Comparison of ENCODE assay signal across 8 cellular contexts in genomic region chr20:53899351-53900167, GRCh38.
DNase-seq lines count a peak whose midpoint lies in the region; ATAC-seq and TF ChIP-seq lines count a peak whose summit lies in the region.

No MANE protein-coding gene starts in this region.

- H3K79me1 ChIP-seq in H9 (ENCODE audit: insufficient read depth, low read depth, low read length, poor library complexity, severe bottlenecking): no peaks in the 10 kb centered on the region

- no peak overlapping the region for H3K18ac ChIP-seq in H9 (ENCODE audit: insufficient read length, low read depth, low read length)

- H4K5ac ChIP-seq in H9 (ENCODE audit: insufficient read length, low read depth, low read length): no peak overlapping the region

- POLR2A ChIA-PET in HEK293T (lab: Yijun Ruan, JAX): interaction anchor here (1.3 kb wide), 1 partner anchor 18 kb away, joined by 3 read pairs; no protein-coding TSS in a partner anchor

- no peaks in the 10 kb centered on the region for H3K79me2 ChIP-seq in H9 (ENCODE audit: insufficient read depth, low read length)

- no peak overlapping the region for H3K56ac ChIP-seq in H9 (ENCODE audit: insufficient read length, low read depth, low read length)

- H3K27ac Mint-ChIP-seq in T-helper 17 cell: peak overlapping the region; percentile 57
- H3K27ac Mint-ChIP-seq in H9: peak overlapping the region in 1 of 3 experiments; percentile 79; a peak in 2 of 7 replicates

- no peak overlapping the region for H2BK12ac ChIP-seq in H9 (ENCODE audit: insufficient read length, low read depth, low read length)

- no peak overlapping the region for H3K23ac ChIP-seq in H9 (ENCODE audit: insufficient read length, low read depth, low read length)

- H3K9me3 ChIP-seq in T-helper 17 cell (ENCODE audit: control insufficient read depth, low read length, poor library complexity, severe bottlenecking): no peaks in the 10 kb centered on the region
- H3K9me3 ChIP-seq in adrenal gland (replicated peaks in 1 of 3): no peaks in the 10 kb centered on the region
- H3K9me3 ChIP-seq in lower lobe of right lung: no peaks in the 10 kb centered on the region
- no peaks in the 10 kb centered on the region for H3K9me3 ChIP-seq in H9 (ENCODE audit: control insufficient read depth, low read depth, low read length)

- no peaks in the 10 kb centered on the region for H4K20me1 ChIP-seq in H9 (ENCODE audit: control insufficient read depth, insufficient read depth, insufficient read length)

- peak; percentile 99 for ATAC-seq in T-helper 17 cell
- ATAC-seq in lower lobe of right lung: peak; percentile 77 to 80

- H2BK120ac ChIP-seq in H9 (ENCODE audit: low read depth, low read length, poor library complexity, severe bottlenecking): no peak overlapping the region

- H3T11ph ChIP-seq in H9 (ENCODE audit: low read length): no peak overlapping the region

- no peak overlapping the region for H4K91ac ChIP-seq in H9 (ENCODE audit: insufficient read length, low read depth, low read length)

- H3K4me3 ChIP-seq in NB4 (ENCODE audit: low read depth, low read length): no peak overlapping the region
- H3K4me3 ChIP-seq in adrenal gland: no peak overlapping the region
- H3K4me3 ChIP-seq in lower lobe of right lung: no peak overlapping the region

- no peak overlapping the region for H3K4me2 ChIP-seq in H9 (ENCODE audit: insufficient read depth, insufficient read length, low read length)

- no peak overlapping the region for H2BK15ac ChIP-seq in H9 (ENCODE audit: low read depth, low read length)

- CTCF ChIA-PET in HEK293T (lab: Yijun Ruan, JAX): interaction anchor here (0.5 to 0.6 kb wide), 2 partner anchors 8 to 65 kb away, joined by 3 to 5 read pairs; no protein-coding TSS in a partner anchor

- H3K23me2 ChIP-seq in H9 (ENCODE audit: insufficient read length, low read depth, low read length, poor library complexity, severe bottlenecking): no peaks in the 10 kb centered on the region

- H2BK20ac ChIP-seq in H9 (ENCODE audit: low read depth, low read length, poor library complexity, severe bottlenecking): no peak overlapping the region

- no peak overlapping the region for H2BK5ac ChIP-seq in H9 (ENCODE audit: insufficient read length, low read length)

- H3K4me3 Mint-ChIP-seq in T-helper 17 cell: no peak overlapping the region
- H3K4me3 Mint-ChIP-seq in H9: no peak overlapping the region; a peak in 1 of 5 replicates

- no peak overlapping the region for H3K4ac ChIP-seq in H9 (ENCODE audit: low read depth, low read length)

- H3K36me3 Mint-ChIP-seq in T-helper 17 cell (ENCODE audit: low read depth) (no peaks in the 10 kb centered on the region), H9 (ENCODE audit: insufficient read depth in 1 of 3, low read depth in 3 of 3) (no peaks in the 10 kb centered on the region; a peak in 1 of 7 replicates)

- H2AK5ac ChIP-seq in H9 (ENCODE audit: insufficient read length, low read length): no peak overlapping the region

- H3K4me1 Mint-ChIP-seq in T-helper 17 cell (peaks cover 17% of the 10 kb centered on the region), H9 (peaks cover 42 to 44% of the 10 kb centered on the region in 2 experiments)

- DNase-seq in GM04504 (ENCODE audit: low read depth) (peak; percentile 77), HEK293T (ENCODE audit: extremely low spot score) (no peak), NB4 (ENCODE audit: low read depth) (peak; percentile 88), T-helper 17 cell (peak in 2 of 3 donors; percentile 13 to 15), adrenal gland (peak in 6 of 7 donors; percentile 18 to 60 (median 37)), lower lobe of right lung (no peak), H9 (no peak)
- peak; percentile 41 to 81 for DNase-seq in stimulated activated CD8-positive, alpha-beta memory T cell treated with anti-CD3 and anti-CD28 coated beads, Interleukin-7, amount 100 ng/mL, for 48 hours (ENCODE audit: extremely low read depth in 1 of 2, low read depth in 1 of 2)

- intact Hi-C loops in adrenal gland (cut with DNase I) (no loop called here), lower lobe of right lung (cut with DNase I) (no loop called here)

- TF ChIP-seq POLR2A in NB4 (IDR thresholded peaks at IDR 0.05; ENCODE audit: extremely low read depth, insufficient read length) (no peak), adrenal gland (IDR thresholded peaks at IDR 0.05) (no peak)

- H3K27me3 ChIP-seq in adrenal gland (no peaks in the 10 kb centered on the region), lower lobe of right lung (ENCODE audit: low read depth) (no peaks in the 10 kb centered on the region), H9 (ENCODE audit: insufficient read depth, low read length) (no peaks in the 10 kb centered on the region)

- H3K9me3 Mint-ChIP-seq in H9: no peaks in the 10 kb centered on the region

- H3K27me3 Mint-ChIP-seq in T-helper 17 cell (no peaks in the 10 kb centered on the region), H9 (ENCODE audit: low read depth) (no peaks in the 10 kb centered on the region)

- 38 to 62% (median 40%) methylated on average over 5 to 8 of the region's 8 CpGs for WGBS in adrenal gland, 4 donors
- no CpG with 5 or more reads among the region's 8 CpGs for WGBS in H9 (ENCODE audit: extremely low coverage, insufficient read length, low lambda C conversion rate)

- H3K27ac ChIP-seq in adrenal gland (no peak overlapping the region), lower lobe of right lung (no peak overlapping the region), H9 (ENCODE audit: insufficient read length, low read depth, low read length) (no peak overlapping the region)

- H3K4me1 ChIP-seq in adrenal gland (replicated peaks in 1 of 2): peaks cover 0 to 6% of the 10 kb centered on the region in 2 donors
- peaks cover 37% of the 10 kb centered on the region for H3K4me1 ChIP-seq in lower lobe of right lung
- peaks cover 15% of the 10 kb centered on the region for H3K4me1 ChIP-seq in H9 (ENCODE audit: insufficient read depth, low read length)

- H3K9ac ChIP-seq in H9 (ENCODE audit: extremely low read depth, insufficient read length, low read length): no peak overlapping the region

- TF ChIP-seq CTCF in NB4 (IDR thresholded peaks at IDR 0.05; ENCODE audit: low read depth, low read length): no peak
- TF ChIP-seq CTCF in adrenal gland (IDR thresholded peaks at IDR 0.05): no peak
- no peak for TF ChIP-seq CTCF in lower lobe of right lung (IDR thresholded peaks at IDR 0.05)
- no peak for TF ChIP-seq CTCF in H9 (conservative IDR thresholded peaks at IDR 0.05)

- H4K8ac ChIP-seq in H9 (replicated peaks; ENCODE audit: insufficient read length, low read depth, low read length): no peak overlapping the region

- H3K36me3 ChIP-seq in adrenal gland (replicated peaks in 1 of 2): no peaks in the 10 kb centered on the region
- H3K36me3 ChIP-seq in lower lobe of right lung: no peaks in the 10 kb centered on the region

- H3K14ac ChIP-seq in H9 (ENCODE audit: insufficient read depth, low read length): no peak overlapping the region; the same call in 1 of the 2 replicates

- no peak overlapping the region for H2AFZ ChIP-seq in H9 (ENCODE audit: low read length)

TF ChIP-seq in HEK293T, 16 proteins besides CTCF, POLR2A, EP300 and RAD21:
- TF ChIP-seq PKNOX1 (IDR thresholded peaks at IDR 0.05) (peak; percentile 92), TARDBP (IDR thresholded peaks at IDR 0.05) (no peak)

Comparison
In these comparisons a context has a peak if more than half of its experiments do, and no peak if none do; other contexts are left out.
1. DNase-seq: peak in GM04504 (single experiment), NB4 (single experiment), T-helper 17 cell (2 of 3), adrenal gland (6 of 7) and stimulated activated CD8-positive, alpha-beta memory T cell treated with anti-CD3 and anti-CD28 coated beads, Interleukin-7, amount 100 ng/mL, for 48 hours (2 of 2); none in HEK293T (single experiment), lower lobe of right lung (single experiment) and H9 (single experiment).